In genomic region chr14:105105158-105105557, GRCh38 we compare ENCODE assay signal across 29 cellular contexts. TPM values are rescaled to one million over a fixed set of nuclear protein-coding genes. Genes with fewer than 3 reads are reported as not detected.
"Had no signal": no experiment of that assay in that cellular context is flagged by ENCODE, and none has a peak within 500 bp of the region (broad histone marks: within the 10 kb centered on the region; RNA-seq: fewer than 3 reads in every experiment).

No MANE protein-coding gene starts in this region.

- H3K36me3 Mint-ChIP-seq: IgD-negative memory B cell, T-cell had no signal

- ATAC-seq: Panc1, PC-3, T-cell had no signal

- H3K9me3 Mint-ChIP-seq: T-helper 1 cell treated with Interleukin-12 subunit alpha and Interleukin-12 subunit beta and Interleukin-4 antibody, amounts not matched to agents 30 μg/mL and 1 μg/mL, for 36 hours had no signal

- H3K4me3 Mint-ChIP-seq: IgD-negative memory B cell; T-cell; T-helper 1 cell treated with Interleukin-12 subunit alpha and Interleukin-12 subunit beta and Interleukin-4 antibody, amounts not matched to agents 30 μg/mL and 1 μg/mL, for 36 hours had no signal

- H3K9ac ChIP-seq: SK-N-SH had no signal

- H3K27ac ChIP-seq: RWPE1 had no signal

- H3K27ac Mint-ChIP-seq: IgD-negative memory B cell; T-cell; T-helper 1 cell treated with Interleukin-12 subunit alpha and Interleukin-12 subunit beta and Interleukin-4 antibody, amounts not matched to agents 30 μg/mL and 1 μg/mL, for 36 hours had no signal

- DNase-seq: KBM-7; MV-4-11; NCI-H1048; NCI-H1105; NCI-H1417 treated with DMSO at 0.1 percent for 48 hours; NCI-H146; NCI-H1694 treated with DMSO at 0.1 percent for 48 hours; NCI-H1930; NCI-H2081; NCI-H2107; NCI-H2227 treated with DMSO at 0.1 percent for 48 hours; NCI-H446; NCI-H510A; NCI-H524 treated with DMSO at 0.1 percent for 48 hours; NCI-H69; NCI-H774; NK-92 treated with Interleukin-12 subunit alpha and Interleukin-12 subunit beta, amount 100 ng/mL, for 24 hours; PC-3; SHP77; SK-N-SH; SW 1271; T-cell had no signal

- H3K9me3 ChIP-seq: SK-N-SH had no signal

- H3K4me2 ChIP-seq: SK-N-SH had no signal

RNA-seq across cellular contexts. Expression of gene GPR132, which starts 39.9 kb away (rescaled TPM):
- total RNA-seq: HT-29, LHCN-M2, SK-MEL-5 had no signal
- polyA plus RNA-seq: SK-N-SH had no signal
